ENCODE assay signal across 35 cellular contexts in the genomic region with DNA sequence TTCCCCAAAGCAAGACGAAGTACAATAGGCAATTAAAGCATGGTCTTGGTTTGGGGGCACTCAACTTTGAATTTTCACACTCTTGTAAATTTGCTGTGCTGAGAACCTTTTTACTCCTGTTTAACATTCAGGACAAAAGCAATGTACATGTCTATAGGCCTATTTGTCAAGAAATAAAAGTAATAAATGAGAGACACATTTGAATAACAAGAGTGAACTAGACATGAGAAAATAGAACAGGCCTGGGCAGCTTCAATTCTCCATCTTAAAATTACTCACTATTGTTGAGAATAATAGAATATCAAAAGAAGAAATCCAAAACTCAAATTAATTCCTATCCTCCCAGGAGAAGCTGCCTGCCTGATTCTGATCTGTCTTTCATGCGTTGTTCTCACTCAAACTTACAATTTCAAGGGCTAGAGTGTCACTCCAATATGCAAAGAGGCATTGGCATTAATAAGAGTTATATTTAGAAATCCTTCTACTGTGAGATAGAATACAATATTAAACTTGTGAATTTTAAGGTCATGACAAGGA.
"Had no signal": no experiment of that assay in that cellular context is flagged by ENCODE, and none has a peak within 500 bp of the region (broad histone marks: within the 10 kb centered on the region; RNA-seq: fewer than 3 reads in every experiment).

No MANE protein-coding gene starts in this region.

- DNase-seq: Karpas-422, Kasumi-1, MG63, MM.1S, MV-4-11, NCI-H1048, NCI-H1092, NCI-H1092 treated with DMSO at 0.1 percent for 48 hours, NCI-H1105, NCI-H1105 treated with DMSO at 0.1 percent for 48 hours, NCI-H1417, NCI-H1417 treated with DMSO at 0.1 percent for 48 hours, NCI-H1436, NCI-H1436 treated with DMSO at 0.1 percent for 48 hours, NCI-H146, NCI-H1694, NCI-H1694 treated with DMSO at 0.1 percent for 48 hours, NCI-H187, NCI-H187 treated with DMSO at 0.1 percent for 48 hours, NCI-H1930, NCI-H2029, NCI-H2029 treated with DMSO at 0.1 percent for 48 hours, NCI-H2081, NCI-H2081 treated with DMSO at 0.1 percent for 48 hours, NCI-H2107, NCI-H2171, NCI-H2171 treated with DMSO at 0.1 percent for 48 hours, NCI-H2227 treated with DMSO at 0.1 percent for 48 hours, NCI-H226, NCI-H345, NCI-H446, NCI-H446 treated with DMSO at 0.1 percent for 48 hours, NCI-H510A, NCI-H510A treated with DMSO at 0.1 percent for 48 hours, NCI-H524 had no signal

- H3K9me3 ChIP-seq: MG63 had no signal

- H3K36me3 ChIP-seq: MG63 had no signal

- H3K27me3 ChIP-seq: MG63 had no signal

- H3K4me3 ChIP-seq: MG63 had no signal
